In genomic region chr19:11265177-11265784, GRCh38 we compare ENCODE assay signal across 1 cellular context.
TF ChIP-seq lines count a peak whose summit lies in the region.

No MANE protein-coding gene starts in this region.

TF ChIP-seq in HepG2, 621 proteins besides CTCF, POLR2A, EP300 and RAD21 (continued from another document):
- TF ChIP-seq, protein P1, sequence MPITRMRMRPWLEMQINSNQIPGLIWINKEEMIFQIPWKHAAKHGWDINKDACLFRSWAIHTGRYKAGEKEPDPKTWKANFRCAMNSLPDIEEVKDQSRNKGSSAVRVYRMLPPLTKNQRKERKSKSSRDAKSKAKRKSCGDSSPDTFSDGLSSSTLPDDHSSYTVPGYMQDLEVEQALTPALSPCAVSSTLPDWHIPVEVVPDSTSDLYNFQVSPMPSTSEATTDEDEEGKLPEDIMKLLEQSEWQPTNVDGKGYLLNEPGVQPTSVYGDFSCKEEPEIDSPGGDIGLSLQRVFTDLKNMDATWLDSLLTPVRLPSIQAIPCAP (CRISPR knock-in tag; IDR thresholded peaks at IDR 0.05; ENCODE audit: low read depth): 0 out of 2 replicates have a peak, but pooled peaks have one; percentile 12
- no peak for TF ChIP-seq SMAD1 (CRISPR knock-in tag; IDR thresholded peaks at IDR 0.05; ENCODE audit: borderline replicate concordance, low read depth)
- no peak for TF ChIP-seq ZNF256 (CRISPR knock-in tag; conservative IDR thresholded peaks at IDR 0.05)
- no peak for TF ChIP-seq ZNF678 (CRISPR knock-in tag; IDR thresholded peaks at IDR 0.05)
- TF ChIP-seq ZNF563 (CRISPR knock-in tag; IDR thresholded peaks at IDR 0.05): no peak
- peak; percentile 13; the same call in 1 of the 2 replicates for TF ChIP-seq ZC3H13 (CRISPR knock-in tag; IDR thresholded peaks at IDR 0.05)
- no peak for TF ChIP-seq MEIS1 (CRISPR knock-in tag; IDR thresholded peaks at IDR 0.05; ENCODE audit: borderline replicate concordance)
- no peak for TF ChIP-seq SETDB1 (CRISPR knock-in tag; IDR thresholded peaks at IDR 0.05; ENCODE audit: borderline replicate concordance)
- TF ChIP-seq, protein P2, sequence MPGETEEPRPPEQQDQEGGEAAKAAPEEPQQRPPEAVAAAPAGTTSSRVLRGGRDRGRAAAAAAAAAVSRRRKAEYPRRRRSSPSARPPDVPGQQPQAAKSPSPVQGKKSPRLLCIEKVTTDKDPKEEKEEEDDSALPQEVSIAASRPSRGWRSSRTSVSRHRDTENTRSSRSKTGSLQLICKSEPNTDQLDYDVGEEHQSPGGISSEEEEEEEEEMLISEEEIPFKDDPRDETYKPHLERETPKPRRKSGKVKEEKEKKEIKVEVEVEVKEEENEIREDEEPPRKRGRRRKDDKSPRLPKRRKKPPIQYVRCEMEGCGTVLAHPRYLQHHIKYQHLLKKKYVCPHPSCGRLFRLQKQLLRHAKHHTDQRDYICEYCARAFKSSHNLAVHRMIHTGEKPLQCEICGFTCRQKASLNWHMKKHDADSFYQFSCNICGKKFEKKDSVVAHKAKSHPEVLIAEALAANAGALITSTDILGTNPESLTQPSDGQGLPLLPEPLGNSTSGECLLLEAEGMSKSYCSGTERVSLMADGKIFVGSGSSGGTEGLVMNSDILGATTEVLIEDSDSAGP (CRISPR knock-in tag; IDR thresholded peaks at IDR 0.05; ENCODE audit: borderline replicate concordance): no peak
- TF ChIP-seq TEAD3 (CRISPR knock-in tag; optimal IDR thresholded peaks at IDR 0.05; ENCODE audit: borderline replicate concordance): no peak
- TF ChIP-seq CREB1 (IDR thresholded peaks at IDR 0.05): no peak
- TF ChIP-seq CREB1 (CRISPR knock-in tag; IDR thresholded peaks at IDR 0.05): no peak
- TF ChIP-seq DMAP1 (CRISPR knock-in tag; IDR thresholded peaks at IDR 0.05): no peak
